Comparison of ENCODE assay signal across 32 cellular contexts in the genomic region with DNA sequence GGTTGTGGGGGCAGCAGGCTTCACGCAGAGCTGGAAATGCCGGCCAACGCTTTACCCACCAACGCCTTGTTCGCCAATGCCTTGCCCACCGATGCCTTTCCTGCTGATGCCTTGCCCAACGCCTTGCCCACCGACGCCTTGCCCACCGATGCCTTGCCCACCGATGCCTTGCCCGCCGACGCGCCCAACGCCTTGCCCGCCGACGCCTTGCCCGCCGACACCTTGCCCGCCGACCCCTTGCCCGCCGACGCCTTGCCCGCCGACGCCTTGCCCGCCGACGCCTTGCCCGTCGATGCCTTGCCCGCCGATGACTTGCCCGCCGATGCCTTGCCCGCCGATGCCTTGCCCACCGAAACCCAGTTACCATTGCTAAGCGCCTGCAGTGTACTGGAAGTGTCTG. TPM values are rescaled to one million over a fixed set of nuclear protein-coding genes. Genes with fewer than 3 reads are reported as not detected.
"Had no signal": no experiment of that assay in that cellular context is flagged by ENCODE, and none has a peak within 500 bp of the region (broad histone marks: within the 10 kb centered on the region; RNA-seq: fewer than 3 reads in every experiment).

No MANE protein-coding gene starts in this region.

- H3K27ac ChIP-seq: colonic mucosa, epithelial cell of prostate, esophagus squamous epithelium, gastrocnemius medialis, heart right ventricle, left lung, lower lobe of right lung had no signal

- H3K4me3 ChIP-seq: colonic mucosa, esophagus squamous epithelium, gastrocnemius medialis, heart right ventricle, left lung, lower lobe of right lung, mucosa of descending colon had no signal

- H3K4me1 Mint-ChIP-seq: endodermal cell, mesothelial cell of epicardium had no signal

- H3K27ac Mint-ChIP-seq: dendritic cell treated with granulocyte-macrophage colony-stimulating factor and Interleukin-4, amounts not matched to agents 40 ng/mL and 50 ng/mL, for 4 days; effector memory CD8-positive, alpha-beta T cell; endodermal cell; mesothelial cell of epicardium had no signal

- H3K36me3 Mint-ChIP-seq: mesothelial cell of epicardium had no signal

- H3K4me3 Mint-ChIP-seq: dendritic cell treated with granulocyte-macrophage colony-stimulating factor and Interleukin-4, amounts not matched to agents 40 ng/mL and 50 ng/mL, for 4 days; effector memory CD8-positive, alpha-beta T cell; endodermal cell; mesothelial cell of epicardium had no signal

- DNase-seq: colonic mucosa; cortex of kidney; effector CD8-positive, alpha-beta T cell; effector memory CD8-positive, alpha-beta T cell; endodermal cell; erythroblast; esophagus squamous epithelium; foreskin fibroblast; foreskin melanocyte; gastrocnemius medialis; glutamatergic neuron; head of caudate nucleus; heart right ventricle; hippocampal formation; left cardiac atrium; left lung; left ventricle myocardium superior; lower lobe of right lung; mesenchymal stem cell; mucosa of descending colon had no signal

- ATAC-seq: effector memory CD8-positive, alpha-beta T cell; esophagus mucosa; heart right ventricle; left cardiac atrium; left ventricle myocardium superior; lower lobe of right lung had no signal

- H3K9me3 ChIP-seq: colonic mucosa, esophagus squamous epithelium, gastrocnemius medialis, heart right ventricle, left lung, lower lobe of right lung, mucosa of descending colon had no signal

- H3K36me3 ChIP-seq: colonic mucosa, esophagus squamous epithelium, gastrocnemius medialis, heart right ventricle, left lung, lower lobe of right lung had no signal

- H3K4me1 ChIP-seq: colonic mucosa, esophagus squamous epithelium, heart right ventricle, left lung, lower lobe of right lung had no signal

- H3K9me3 Mint-ChIP-seq: dendritic cell treated with granulocyte-macrophage colony-stimulating factor and Interleukin-4, amounts not matched to agents 40 ng/mL and 50 ng/mL, for 4 days; effector memory CD8-positive, alpha-beta T cell; endodermal cell; mesothelial cell of epicardium had no signal

- H3K27me3 ChIP-seq: colonic mucosa had no signal

RNA-seq across cellular contexts. Expression of a gene that starts 1.7 kb away (rescaled TPM):
- total RNA-seq: dermis microvascular lymphatic vessel endothelial cell, endodermal cell, esophagus mucosa, esophagus squamous epithelium, gastrocnemius medialis, glomerular endothelial cell, heart right ventricle, kidney epithelial cell, left cardiac atrium, left lung, left ventricle myocardium superior, lower leg skin, lower lobe of right lung, lung microvascular endothelial cell, mesenteric fat pad, mesothelial cell of epicardium, myocyte had no signal
- polyA plus RNA-seq: heart right ventricle, keratinocyte had no signal

RNA-seq across cellular contexts. Expression of a gene that starts 25.4 kb away (rescaled TPM):
- total RNA-seq: dermis microvascular lymphatic vessel endothelial cell, esophagus mucosa, esophagus squamous epithelium, glomerular endothelial cell, kidney epithelial cell, left cardiac atrium, left lung, left ventricle myocardium superior, lower leg skin, lower lobe of right lung, lung microvascular endothelial cell, mesothelial cell of epicardium, myocyte had no signal
- polyA plus RNA-seq: heart right ventricle, keratinocyte had no signal
